ENCODE assay signal across 10 cellular contexts in genomic region chr3:135176881-135177280, GRCh38.
"Had no signal": no experiment of that assay in that cellular context is flagged by ENCODE, and none has a peak within 500 bp of the region (broad histone marks: within the 10 kb centered on the region; RNA-seq: fewer than 3 reads in every experiment).

No MANE protein-coding gene starts in this region.

- DNase-seq: GM23248, GOT3, H9, HCEC 1CT, KBM-7 had no signal

- H3K9ac ChIP-seq: GM23248, KMS-11 had no signal

- H3K4me2 ChIP-seq: KMS-11 had no signal

- H3K9me3 Mint-ChIP-seq: H9 had no signal

- H3K4me3 ChIP-seq: GM23248 had no signal

- H3K27ac ChIP-seq: GM23248, HL-60, KMS-11 had no signal

- H2AFZ ChIP-seq: GM23248 had no signal

- H3K27ac Mint-ChIP-seq: IgD-negative memory B cell had no signal

- FAIRE-seq: H54, HTR-8/SVneo had no signal

- H3K4me3 Mint-ChIP-seq: H9, IgD-negative memory B cell had no signal
